In the genomic region with DNA sequence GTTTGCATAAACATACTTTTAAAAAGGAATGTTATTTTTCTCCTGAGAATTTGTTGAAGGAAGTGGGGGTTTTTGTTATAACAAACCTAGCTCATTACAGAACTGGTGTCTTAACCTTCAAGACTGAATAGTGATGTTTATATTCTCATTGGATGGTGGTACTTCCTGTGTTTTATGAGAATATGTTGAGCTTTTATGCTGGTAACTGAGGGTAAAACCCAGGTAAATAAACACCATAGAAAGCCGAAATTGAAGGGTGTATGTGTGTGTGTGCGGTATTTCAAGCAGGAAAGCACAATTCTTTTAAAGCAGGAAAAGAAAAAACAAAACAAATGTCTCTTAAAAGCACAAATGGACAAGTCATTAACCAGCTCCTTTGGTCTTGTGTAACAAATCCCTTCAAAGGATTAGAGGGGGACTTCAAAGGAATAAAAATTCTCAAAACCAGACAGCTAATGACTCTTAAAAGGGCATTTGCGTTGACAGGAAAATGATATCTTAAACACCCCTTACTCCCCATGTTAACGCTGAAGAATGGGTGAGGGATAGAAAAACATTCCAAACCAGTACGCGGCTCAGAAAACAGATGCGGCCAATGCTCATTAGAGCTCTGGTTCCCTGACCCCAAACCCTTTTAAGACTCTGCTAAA, we compare ENCODE assay signal across 10 cellular contexts. TPM values are rescaled to one million over a fixed set of nuclear protein-coding genes. Genes with fewer than 3 reads are reported as not detected.
A peak's percentile ranks its signal among the peaks of the same experiment; 100 is the strongest.
DNase-seq lines count a peak whose midpoint lies in the region; ATAC-seq and TF ChIP-seq lines count a peak whose summit lies in the region.
"Had no signal": no experiment of that assay in that cellular context is flagged by ENCODE, and none has a peak within 500 bp of the region (broad histone marks: within the 10 kb centered on the region; RNA-seq: fewer than 3 reads in every experiment).

No MANE protein-coding gene starts in this region.

- peaks cover 9% of the 10 kb centered on the region for H3K27me3 Mint-ChIP-seq in endothelial cell (ENCODE audit: unreplicated experiment)
- peaks cover 68% of the 10 kb centered on the region for H3K27me3 Mint-ChIP-seq in activated T-helper 17 cell treated with anti-CD3 and anti-CD28 coated beads, Interleukin-2, amount 50 U/mL, for 72 hours

- H3K27ac ChIP-seq in parathyroid adenoma = no peak overlapping the region

- DNase-seq in NCI-H2227 (lab: John Stamatoyannopoulos, UW; ENCODE audit: unreplicated experiment) (peak; percentile 57), endothelial cell (ENCODE audit: low spot score) (no peak), glomerular visceral epithelial cell (ENCODE audit: extremely low spot score) (no peak), NCI-H2029 (lab: John Stamatoyannopoulos, UW) (no peak), UCSD-AML1 (lab: John Stamatoyannopoulos, UW; ENCODE audit: unreplicated experiment) (no peak)
- DNase-seq: GDM1, NCI-H1105 had no signal

- H3K9ac ChIP-seq in ES-I3 (ENCODE audit: low read depth, low read length) = peak overlapping the region; percentile 72; the same call in 1 of the 2 replicates
- no peak overlapping the region for H3K9ac ChIP-seq in parathyroid adenoma

- H3K79me2 ChIP-seq in parathyroid adenoma = no peaks in the 10 kb centered on the region

- H3K27ac Mint-ChIP-seq in endothelial cell (ENCODE audit: unreplicated experiment) = peak overlapping the region; percentile 95
- no peak overlapping the region for H3K27ac Mint-ChIP-seq in activated T-helper 17 cell treated with anti-CD3 and anti-CD28 coated beads, Interleukin-2, amount 50 U/mL, for 72 hours

- ATAC-seq in activated T-helper 17 cell treated with anti-CD3 and anti-CD28 coated beads, Interleukin-2, amount 50 U/mL, for 72 hours (replicated peaks) = no peak

- no peaks in the 10 kb centered on the region for H3K9me3 ChIP-seq in ES-I3 (ENCODE audit: control insufficient read depth, insufficient read depth, low read length)
- no peaks in the 10 kb centered on the region for H3K9me3 ChIP-seq in parathyroid adenoma (ENCODE audit: control insufficient read depth, low read length)

- H3K4me2 ChIP-seq in parathyroid adenoma (ENCODE audit: low read length) = peak overlapping the region; percentile 57

- H3K4me1 Mint-ChIP-seq in endothelial cell (ENCODE audit: unreplicated experiment) = peaks cover 60% of the 10 kb centered on the region
- peaks cover 5% of the 10 kb centered on the region for H3K4me1 Mint-ChIP-seq in activated T-helper 17 cell treated with anti-CD3 and anti-CD28 coated beads, Interleukin-2, amount 50 U/mL, for 72 hours

- peak overlapping the region; percentile 52 for H3K4me3 ChIP-seq in parathyroid adenoma (ENCODE audit: low read depth, low read length)

- H3K9me3 Mint-ChIP-seq in endothelial cell (ENCODE audit: unreplicated experiment) = no peaks in the 10 kb centered on the region
- H3K9me3 Mint-ChIP-seq in activated T-helper 17 cell treated with anti-CD3 and anti-CD28 coated beads, Interleukin-2, amount 50 U/mL, for 72 hours = no peaks in the 10 kb centered on the region

- H3K4me3 Mint-ChIP-seq in endothelial cell (ENCODE audit: unreplicated experiment) = peak overlapping the region; percentile 99
- no peak overlapping the region for H3K4me3 Mint-ChIP-seq in activated T-helper 17 cell treated with anti-CD3 and anti-CD28 coated beads, Interleukin-2, amount 50 U/mL, for 72 hours

- H2AFZ ChIP-seq in parathyroid adenoma = no peak overlapping the region

- TF ChIP-seq CTCF in endothelial cell (IDR thresholded peaks at IDR 0.05; ENCODE audit: unreplicated experiment) = no peak
- TF ChIP-seq CTCF in parathyroid adenoma (IDR thresholded peaks at IDR 0.05) = no peak

- H3K4me1 ChIP-seq in ES-I3 (ENCODE audit: insufficient read depth, low read length) (no peaks in the 10 kb centered on the region), parathyroid adenoma (no peaks in the 10 kb centered on the region)

- H3K27me3 ChIP-seq in parathyroid adenoma (ENCODE audit: control insufficient read depth, insufficient read depth, low read length) = no peaks in the 10 kb centered on the region

- H3K36me3 ChIP-seq in ES-I3 (ENCODE audit: insufficient read depth, low read length) (no peaks in the 10 kb centered on the region), parathyroid adenoma (ENCODE audit: control insufficient read depth, insufficient read depth, low read length) (no peaks in the 10 kb centered on the region)

- peaks cover 45% of the 10 kb centered on the region for H3K36me3 Mint-ChIP-seq in endothelial cell (ENCODE audit: low read depth, unreplicated experiment)
- no peaks in the 10 kb centered on the region for H3K36me3 Mint-ChIP-seq in activated T-helper 17 cell treated with anti-CD3 and anti-CD28 coated beads, Interleukin-2, amount 50 U/mL, for 72 hours (ENCODE audit: low read depth)

RNA-seq across cellular contexts. Expression of a gene that starts 23.8 kb away (rescaled TPM):
- 223 TPM for total RNA-seq in endothelial cell (ENCODE audit: unreplicated experiment)
- not detected for total RNA-seq in activated T-helper 17 cell treated with anti-CD3 and anti-CD28 coated beads, Interleukin-2, amount 50 U/mL, for 72 hours

Comparison
In these comparisons a context has a peak if more than half of its experiments do, and no peak if none do; other contexts are left out.
1. RNA of a gene that starts 23.8 kb away (total RNA-seq): 223 TPM in endothelial cell (single experiment); not detected in activated T-helper 17 cell treated with anti-CD3 and anti-CD28 coated beads, Interleukin-2, amount 50 U/mL, for 72 hours; every median in the first group is over 100 times any median in the second.